In genomic region chr1:90973897-90974798, GRCh38 we compare ENCODE assay signal across 8 cellular contexts. TPM values are rescaled to one million over a fixed set of nuclear protein-coding genes. Genes with fewer than 3 reads are reported as not detected.
DNase-seq lines count a peak whose midpoint lies in the region; ATAC-seq and TF ChIP-seq lines count a peak whose summit lies in the region.

No MANE protein-coding gene starts in this region.

- ATAC-seq in heart right ventricle (peak in 5 of 8 donors; percentile 16 to 81 (median 44)), HG02623 (IDR thresholded peaks at IDR 0.05; ENCODE audit: unreplicated experiment) (no peak)

- H3K9me3 Mint-ChIP-seq in activated naive CD4-positive, alpha-beta T cell treated with anti-CD3 and anti-CD28 coated beads, Interleukin-2, amount 50 U/mL, for 24 hours: no peaks in the 10 kb centered on the region
- H3K9me3 Mint-ChIP-seq in stimulated activated naive CD8-positive, alpha-beta T cell treated with anti-CD3 and anti-CD28 coated beads, Interleukin-15, Interleukin-2, amounts not matched to agents 100 ng/mL and 50 ng/mL, for 24 hours: no peaks in the 10 kb centered on the region

- no peak overlapping the region for H3K4me3 ChIP-seq in heart right ventricle

- no peaks in the 10 kb centered on the region for H3K27me3 ChIP-seq in heart right ventricle

- H3K27me3 Mint-ChIP-seq in activated naive CD4-positive, alpha-beta T cell treated with anti-CD3 and anti-CD28 coated beads, Interleukin-2, amount 50 U/mL, for 24 hours: no peaks in the 10 kb centered on the region
- no peaks in the 10 kb centered on the region for H3K27me3 Mint-ChIP-seq in stimulated activated naive CD8-positive, alpha-beta T cell treated with anti-CD3 and anti-CD28 coated beads, Interleukin-15, Interleukin-2, amounts not matched to agents 100 ng/mL and 50 ng/mL, for 24 hours

- WGBS in heart right ventricle, 2 donors: 77 to 87% methylated on average over 5 of the region's 5 CpGs

- TF ChIP-seq CTCF in heart right ventricle (IDR thresholded peaks at IDR 0.05): no peak

- peaks cover 0 to 38% (median 4%) of the 10 kb centered on the region in 9 donors for H3K36me3 ChIP-seq in heart right ventricle

- DNase-seq in activated naive CD4-positive, alpha-beta T cell treated with Interleukin-2 at 50 U/mL for 16 hours: no peak
- DNase-seq in SW480 (ENCODE audit: low spot score): peak; percentile 17
- no peak for DNase-seq in heart right ventricle
- DNase-seq in GOT3 (lab: John Stamatoyannopoulos, UW): no peak
- no peak for DNase-seq in stimulated activated naive CD4-positive, alpha-beta T cell (lab: John Stamatoyannopoulos, UW)

- H3K36me3 Mint-ChIP-seq in activated naive CD4-positive, alpha-beta T cell treated with anti-CD3 and anti-CD28 coated beads, Interleukin-2, amount 50 U/mL, for 24 hours: peaks cover 25% of the 10 kb centered on the region
- H3K36me3 Mint-ChIP-seq in stimulated activated naive CD8-positive, alpha-beta T cell treated with anti-CD3 and anti-CD28 coated beads, Interleukin-15, Interleukin-2, amounts not matched to agents 100 ng/mL and 50 ng/mL, for 24 hours (ENCODE audit: low read depth): peaks cover 47% of the 10 kb centered on the region

- peaks cover 0 to 6% (median 0%) of the 10 kb centered on the region in 11 donors for H3K9me3 ChIP-seq in heart right ventricle

- H3K27ac Mint-ChIP-seq in activated naive CD4-positive, alpha-beta T cell treated with anti-CD3 and anti-CD28 coated beads, Interleukin-2, amount 50 U/mL, for 24 hours: peak overlapping the region; percentile 13
- peak overlapping the region; percentile 70 for H3K27ac Mint-ChIP-seq in stimulated activated naive CD8-positive, alpha-beta T cell treated with anti-CD3 and anti-CD28 coated beads, Interleukin-15, Interleukin-2, amounts not matched to agents 100 ng/mL and 50 ng/mL, for 24 hours

- peaks cover 0 to 34% (median 10%) of the 10 kb centered on the region in 9 donors for H3K4me1 ChIP-seq in heart right ventricle

- intact Hi-C loops in heart right ventricle (cut with DNase I): no loop called here

- H3K4me1 Mint-ChIP-seq in activated naive CD4-positive, alpha-beta T cell treated with anti-CD3 and anti-CD28 coated beads, Interleukin-2, amount 50 U/mL, for 24 hours: peaks cover 65% of the 10 kb centered on the region
- peaks cover 42% of the 10 kb centered on the region for H3K4me1 Mint-ChIP-seq in stimulated activated naive CD8-positive, alpha-beta T cell treated with anti-CD3 and anti-CD28 coated beads, Interleukin-15, Interleukin-2, amounts not matched to agents 100 ng/mL and 50 ng/mL, for 24 hours (ENCODE audit: low read depth)

- H3K4me3 Mint-ChIP-seq in activated naive CD4-positive, alpha-beta T cell treated with anti-CD3 and anti-CD28 coated beads, Interleukin-2, amount 50 U/mL, for 24 hours: no peak overlapping the region
- H3K4me3 Mint-ChIP-seq in stimulated activated naive CD8-positive, alpha-beta T cell treated with anti-CD3 and anti-CD28 coated beads, Interleukin-15, Interleukin-2, amounts not matched to agents 100 ng/mL and 50 ng/mL, for 24 hours: no peak overlapping the region

- H3K27ac ChIP-seq in heart right ventricle: peak overlapping the region in 3 of 10 donors; percentile 2 to 19 (median 10)

RNA-seq across cellular contexts. Expression of gene ZNF644, which starts 47.7 kb away (rescaled TPM):
- 10 to 100 TPM; 28.9 to 48.0 (median 34.0) TPM for total RNA-seq in heart right ventricle
- polyA plus RNA-seq in heart right ventricle: 10 to 100 TPM; 10.7 to 26.4 TPM
